Comparison of ENCODE assay signal across 25 cellular contexts in genomic region chr6:136699358-136699757, GRCh38.
"Had no signal": no experiment of that assay in that cellular context is flagged by ENCODE, and none has a peak within 500 bp of the region (broad histone marks: within the 10 kb centered on the region; RNA-seq: fewer than 3 reads in every experiment).

No MANE protein-coding gene starts in this region.

- H3K4me3 ChIP-seq: gastroesophageal sphincter, hepatocyte, pancreas, psoas muscle, right atrium auricular region, suprapubic skin, tibial nerve had no signal

- H3K4me3 Mint-ChIP-seq: activated CD4-positive, alpha-beta T cell treated with anti-CD3 and anti-CD28 coated beads for 36 hours; activated CD8-positive, alpha-beta memory T cell treated with anti-CD3 and anti-CD28 coated beads, Interleukin-2, amount 10 ng/mL, durations not matched to agents 7 days and 5 days; activated CD8-positive, alpha-beta T cell treated with anti-CD3 and anti-CD28 coated beads, Interleukin-2, amount 10 ng/mL, durations not matched to agents 7 days and 5 days; activated naive CD4-positive, alpha-beta T cell treated with anti-CD3 and anti-CD28 coated beads for 36 hours; activated T-cell treated with anti-CD3 and anti-CD28 coated beads, Interleukin-2, amount 50 U/mL, for 72 hours; effector memory CD8-positive, alpha-beta T cell; mesothelial cell of epicardium; naive B cell; nephron progenitor cell had no signal

- ATAC-seq: gastroesophageal sphincter, pancreas, psoas muscle had no signal

- H3K4me2 ChIP-seq: hepatocyte had no signal

- H3K27ac ChIP-seq: brain microvascular endothelial cell, gastroesophageal sphincter, hepatocyte, psoas muscle, right atrium auricular region, suprapubic skin, tibial nerve had no signal

- DNase-seq: activated naive CD8-positive, alpha-beta T cell treated with anti-CD3 and anti-CD28 coated beads, Interleukin-2, amount 10 ng/mL, durations not matched to agents 7 days and 5 days; amniotic stem cell; brain microvascular endothelial cell; cortex of kidney; effector memory CD8-positive, alpha-beta T cell; erythroblast; left cardiac atrium; left ventricle myocardium superior; naive B cell; nephron progenitor cell; nucleus accumbens; pancreas; psoas muscle; stimulated activated naive CD4-positive, alpha-beta T cell had no signal

- H2AFZ ChIP-seq: hepatocyte had no signal

- H3K4me1 ChIP-seq: gastroesophageal sphincter, right atrium auricular region had no signal

- H3K27me3 Mint-ChIP-seq: activated CD4-positive, alpha-beta T cell treated with anti-CD3 and anti-CD28 coated beads for 36 hours; activated CD8-positive, alpha-beta memory T cell treated with anti-CD3 and anti-CD28 coated beads, Interleukin-2, amount 10 ng/mL, durations not matched to agents 7 days and 5 days; activated naive CD8-positive, alpha-beta T cell treated with anti-CD3 and anti-CD28 coated beads, Interleukin-2, amount 10 ng/mL, durations not matched to agents 7 days and 5 days; effector memory CD8-positive, alpha-beta T cell; naive B cell had no signal

- H3K27me3 ChIP-seq: brain microvascular endothelial cell, gastroesophageal sphincter, hepatocyte, pancreas, right atrium auricular region, suprapubic skin, tibial nerve had no signal

- H3K9me3 ChIP-seq: gastroesophageal sphincter, pancreas, psoas muscle, right atrium auricular region, suprapubic skin, tibial nerve had no signal

- H3K27ac Mint-ChIP-seq: activated CD4-positive, alpha-beta T cell treated with anti-CD3 and anti-CD28 coated beads for 36 hours; activated CD8-positive, alpha-beta memory T cell treated with anti-CD3 and anti-CD28 coated beads, Interleukin-2, amount 10 ng/mL, durations not matched to agents 7 days and 5 days; activated CD8-positive, alpha-beta T cell treated with anti-CD3 and anti-CD28 coated beads, Interleukin-2, amount 10 ng/mL, durations not matched to agents 7 days and 5 days; activated naive CD4-positive, alpha-beta T cell treated with anti-CD3 and anti-CD28 coated beads for 36 hours; activated naive CD8-positive, alpha-beta T cell treated with anti-CD3 and anti-CD28 coated beads, Interleukin-2, amount 10 ng/mL, durations not matched to agents 7 days and 5 days; activated T-cell treated with anti-CD3 and anti-CD28 coated beads, Interleukin-2, amount 50 U/mL, for 72 hours; mesothelial cell of epicardium; naive B cell; nephron progenitor cell had no signal

- H3K36me3 Mint-ChIP-seq: mesothelial cell of epicardium had no signal

- H3K9me3 Mint-ChIP-seq: activated naive CD4-positive, alpha-beta T cell treated with anti-CD3 and anti-CD28 coated beads for 36 hours; activated naive CD8-positive, alpha-beta T cell treated with anti-CD3 and anti-CD28 coated beads, Interleukin-2, amount 10 ng/mL, durations not matched to agents 7 days and 5 days; activated T-cell treated with anti-CD3 and anti-CD28 coated beads, Interleukin-2, amount 50 U/mL, for 72 hours; effector memory CD8-positive, alpha-beta T cell; mesothelial cell of epicardium; naive B cell; nephron progenitor cell had no signal

- H3K36me3 ChIP-seq: brain microvascular endothelial cell, pancreas, right atrium auricular region, suprapubic skin had no signal
